In the genomic region with DNA sequence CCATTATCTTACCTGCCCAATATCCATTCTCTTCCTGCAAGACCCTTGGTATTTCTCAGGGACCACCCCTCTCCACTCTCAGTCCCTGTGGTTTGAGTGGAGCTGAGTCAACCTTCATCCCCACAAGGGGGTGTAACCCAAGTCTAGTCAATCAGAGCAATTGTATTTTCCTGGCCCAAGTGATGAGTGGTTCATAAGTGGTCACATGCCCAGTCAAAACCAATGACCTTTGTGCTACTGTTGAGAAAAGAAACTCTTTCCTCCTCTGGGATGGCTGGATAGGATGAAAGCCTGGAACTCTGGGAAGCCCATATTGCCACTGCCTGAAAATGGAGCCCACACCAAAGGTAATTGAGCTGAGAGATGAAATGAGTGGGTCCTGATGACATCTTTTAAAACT, we compare ENCODE assay signal across 25 cellular contexts.
DNase-seq lines count a peak whose midpoint lies in the region; ATAC-seq, FAIRE-seq and TF ChIP-seq lines count a peak whose summit lies in the region.
"Had no signal": no experiment of that assay in that cellular context is flagged by ENCODE, and none has a peak within 500 bp of the region (broad histone marks: within the 10 kb centered on the region; RNA-seq: fewer than 3 reads in every experiment).

No MANE protein-coding gene starts in this region.

- no peak overlapping the region for H3K18ac ChIP-seq in H9 (ENCODE audit: insufficient read length, low read depth, low read length)

- H3K9ac ChIP-seq in H9 (ENCODE audit: extremely low read depth, insufficient read length, low read length) = no peak overlapping the region
- H3K9ac ChIP-seq in OCI-LY3 (ENCODE audit: low read length) = no peak overlapping the region
- H3K9ac ChIP-seq in K562 (ENCODE audit: insufficient read depth in 1 of 2, low read depth in 2 of 2, low read length in 2 of 2) = no peak overlapping the region

- DNase-seq in H9 = no peak
- no peak for DNase-seq in K562 (ENCODE audit: extremely low read depth in 1 of 4, low spot score in 3 of 4)
- DNase-seq in urothelium cell line (ENCODE audit: low spot score) = no peak
- no peak for DNase-seq in NCI-H446 treated with DMSO at 0.1 percent for 48 hours (lab: John Stamatoyannopoulos, UW)
- no peak for DNase-seq in NCI-H1694 (lab: John Stamatoyannopoulos, UW)
- no peak for DNase-seq in islet precursor cell
- DNase-seq: CD8-positive, alpha-beta T cell; DMS 273 treated with DMSO at 0.1 percent for 48 hours; DND-41; HCEC 1CT; IMR-90; NCI-H1092; NCI-H1417 treated with DMSO at 0.1 percent for 48 hours; NCI-H187 treated with DMSO at 0.1 percent for 48 hours; NCI-H446; NCI-H526; NCI-H82; NK-92 treated with Interleukin-12 subunit alpha and Interleukin-12 subunit beta, amount 100 ng/mL, for 24 hours; SHP77 treated with DMSO at 0.1 percent for 48 hours had no signal

- in situ Hi-C loops in K562 (cut with MboI) = loop anchor here (25.0 kb wide), 1 partner anchor 102 kb away; no protein-coding TSS in a partner anchor

- no peak overlapping the region for H2BK5ac ChIP-seq in H9 (ENCODE audit: insufficient read length, low read length)

- H2AK5ac ChIP-seq in H9 (ENCODE audit: insufficient read length, low read length) = no peak overlapping the region

- ATAC-seq in K562 = no peak
- ATAC-seq: CD8-positive, alpha-beta T cell; GM23338 had no signal

- no peak overlapping the region; the same call in 1 of the 2 replicates for H2BK15ac ChIP-seq in H9 (ENCODE audit: low read depth, low read length)

- no peaks in the 10 kb centered on the region for H3K9me1 ChIP-seq in K562 (ENCODE audit: control insufficient read depth, insufficient read depth, low read length)

- no peak overlapping the region for H3K56ac ChIP-seq in H9 (ENCODE audit: insufficient read length, low read depth, low read length)

- CTCF ChIA-PET in K562 (lab: Yijun Ruan, JAX; ENCODE audit: low intra/inter-chr PET ratio) = interaction anchor here (0.7 kb wide), 1 partner anchor 116 kb away, joined by 3 read pairs; no protein-coding TSS in a partner anchor

- H3K79me2 ChIP-seq in H9 (ENCODE audit: insufficient read depth, low read length) = no peaks in the 10 kb centered on the region
- no peaks in the 10 kb centered on the region for H3K79me2 ChIP-seq in OCI-LY3 (ENCODE audit: low read length)
- no peaks in the 10 kb centered on the region for H3K79me2 ChIP-seq in K562 (ENCODE audit: control insufficient read depth, insufficient read depth, low read length)

- H3K27me3 Mint-ChIP-seq in H9 (ENCODE audit: low read depth) = no peaks in the 10 kb centered on the region

- H3K23me2 ChIP-seq in H9 (ENCODE audit: insufficient read length, low read depth, low read length, poor library complexity, severe bottlenecking) = no peaks in the 10 kb centered on the region

- H4K5ac ChIP-seq in H9 (ENCODE audit: insufficient read length, low read depth, low read length) = no peak overlapping the region

- H3K27me3 ChIP-seq in H9 (ENCODE audit: insufficient read depth, low read length) = no peaks in the 10 kb centered on the region; the same call in 1 of the 2 replicates
- H3K27me3 ChIP-seq in OCI-LY3 (ENCODE audit: low read depth, low read length) = peaks cover 41% of the 10 kb centered on the region
- peaks cover 26 to 27% of the 10 kb centered on the region in 2 experiments; a peak in 4 of 5 replicates for H3K27me3 ChIP-seq in K562 (ENCODE audit: control insufficient read depth in 2 of 2, insufficient read depth in 2 of 2, low read length in 2 of 2)

- H3K4me1 Mint-ChIP-seq in H9 = peaks cover 15 to 21% of the 10 kb centered on the region in 2 experiments

- no peak for TF ChIP-seq EP300 in K562 (IDR thresholded peaks at IDR 0.05; ENCODE audit: low read length)

- H3K36me3 ChIP-seq in OCI-LY3 (replicated peaks; ENCODE audit: low read depth, low read length) (no peaks in the 10 kb centered on the region), K562 (ENCODE audit: control insufficient read depth, insufficient read depth, low read length) (no peaks in the 10 kb centered on the region)

- H3K9me3 ChIP-seq in H9 (ENCODE audit: control insufficient read depth, low read depth, low read length) (no peaks in the 10 kb centered on the region), OCI-LY3 (ENCODE audit: insufficient read depth, low read length) (no peaks in the 10 kb centered on the region), K562 (replicated peaks; ENCODE audit: control insufficient read depth, insufficient read depth, low read depth, low read length) (no peaks in the 10 kb centered on the region)

- no peak overlapping the region for H4K8ac ChIP-seq in H9 (replicated peaks; ENCODE audit: insufficient read length, low read depth, low read length)

- intact Hi-C loops in K562 (cut with micrococcal nuclease) = no loop called here

- H4K20me1 ChIP-seq in H9 (ENCODE audit: control insufficient read depth, insufficient read depth, insufficient read length) = no peaks in the 10 kb centered on the region
- H4K20me1 ChIP-seq in OCI-LY3 (ENCODE audit: insufficient read depth, low read length) = no peaks in the 10 kb centered on the region
- H4K20me1 ChIP-seq in K562 (replicated peaks; ENCODE audit: control insufficient read depth, insufficient read depth, low read length) = no peaks in the 10 kb centered on the region

- H3K23ac ChIP-seq in H9 (ENCODE audit: insufficient read length, low read depth, low read length) = no peak overlapping the region

- no peak overlapping the region for H2AFZ ChIP-seq in H9 (ENCODE audit: low read length)
- no peak overlapping the region for H2AFZ ChIP-seq in OCI-LY3 (ENCODE audit: low read depth, low read length)
- no peak overlapping the region for H2AFZ ChIP-seq in K562 (ENCODE audit: low read depth, low read length)

- H3K27ac ChIP-seq in H9 (ENCODE audit: insufficient read length, low read depth, low read length) (no peak overlapping the region), OCI-LY3 (ENCODE audit: low read length) (no peak overlapping the region), K562 (ENCODE audit: extremely low read depth, low read depth, low read length) (no peak overlapping the region)
- H3K27ac ChIP-seq: C4-2B, SK-N-MC had no signal

- H3K4me1 ChIP-seq in H9 (ENCODE audit: insufficient read depth, low read length) (peaks cover 5% of the 10 kb centered on the region), OCI-LY3 (ENCODE audit: low read length) (peaks cover 15% of the 10 kb centered on the region), K562 (replicated peaks in 1 of 2; ENCODE audit: control insufficient read depth in 2 of 2, insufficient read depth in 2 of 2, low read length in 2 of 2) (no peaks in the 10 kb centered on the region)

- no peak overlapping the region for H3K4ac ChIP-seq in H9 (ENCODE audit: low read depth, low read length)

- POLR2A ChIA-PET in K562 (lab: Yijun Ruan, JAX) = interaction anchor here (0.8 kb wide), 1 partner anchor 96 kb away, joined by 3 read pairs; no protein-coding TSS in a partner anchor

- H3T11ph ChIP-seq in H9 (ENCODE audit: low read length) = no peak overlapping the region

- H3K9me3 Mint-ChIP-seq in H9 = no peaks in the 10 kb centered on the region
- H3K9me3 Mint-ChIP-seq: CD8-positive, alpha-beta T cell; GM23338 had no signal

- H3K4me2 ChIP-seq in H9 (ENCODE audit: insufficient read depth, insufficient read length, low read length) = no peak overlapping the region
- H3K4me2 ChIP-seq in OCI-LY3 (ENCODE audit: low read length) = no peak overlapping the region
- H3K4me2 ChIP-seq in K562 (ENCODE audit: insufficient read depth, low read length) = no peak overlapping the region
- H3K4me2 ChIP-seq: GM23338 had no signal

- H3K4me3 ChIP-seq in OCI-LY3 (ENCODE audit: low read length) (no peak overlapping the region), K562 (no peak overlapping the region)
- H3K4me3 ChIP-seq: GM23338, SK-N-MC had no signal

- TF ChIP-seq CTCF in H9 (conservative IDR thresholded peaks at IDR 0.05) (no peak), OCI-LY3 (IDR thresholded peaks at IDR 0.05; ENCODE audit: low read depth, low read length) (peak; percentile 20; the same call in 1 of the 2 replicates), K562 (IDR thresholded peaks at IDR 0.05 in 2 of 3, conservative IDR thresholded peaks at IDR 0.05 in 1 of 3; ENCODE audit: insufficient read depth in 2 of 3, low read depth in 1 of 3, low read length in 3 of 3) (no peak; a peak in 1 of 6 replicates)

- no peaks in the 10 kb centered on the region for H3K36me3 Mint-ChIP-seq in H9 (ENCODE audit: insufficient read depth in 1 of 3, low read depth in 3 of 3)
- H3K36me3 Mint-ChIP-seq: CD8-positive, alpha-beta T cell had no signal

- H2BK12ac ChIP-seq in H9 (ENCODE audit: insufficient read length, low read depth, low read length) = no peak overlapping the region

- H4K91ac ChIP-seq in H9 (ENCODE audit: insufficient read length, low read depth, low read length) = no peak overlapping the region

- no peaks in the 10 kb centered on the region for H3K79me1 ChIP-seq in H9 (ENCODE audit: insufficient read depth, low read depth, low read length, poor library complexity, severe bottlenecking)

- no peak for TF ChIP-seq POLR2A in K562 (conservative IDR thresholded peaks at IDR 0.05)

- no TSS peak for BruUV-seq in K562 (replicated peaks; lab: Mats Ljungman, UMichigan)

- no peak overlapping the region for H2BK20ac ChIP-seq in H9 (ENCODE audit: low read depth, low read length, poor library complexity, severe bottlenecking)

- H3K27ac Mint-ChIP-seq in H9 = no peak overlapping the region
- H3K27ac Mint-ChIP-seq: B cell; CD8-positive, alpha-beta T cell; GM23338 had no signal

- FAIRE-seq in K562 (lab: Jason Lieb, UNC) (no peak), urothelium cell line (lab: Jason Lieb, UNC) (peak; percentile 37)
- FAIRE-seq: GM18507 had no signal

- no peak overlapping the region for H3K4me3 Mint-ChIP-seq in H9
- H3K4me3 Mint-ChIP-seq: B cell; CD8-positive, alpha-beta T cell; GM23338 had no signal

- H3K14ac ChIP-seq in H9 (ENCODE audit: insufficient read depth, low read length) = 0 out of 2 replicates have a peak overlapping the region, but pooled peaks have one; percentile 21

- TF ChIP-seq RAD21 in K562 (CRISPR knock-in tag; conservative IDR thresholded peaks at IDR 0.05 in 1 of 2, IDR thresholded peaks at IDR 0.05 in 1 of 2) = peak in 1 of 2 experiments; percentile 21; a peak in 1 of 4 replicates

- H2BK120ac ChIP-seq in H9 (ENCODE audit: low read depth, low read length, poor library complexity, severe bottlenecking) = no peak overlapping the region

TF ChIP-seq in K562, 482 proteins besides CTCF, POLR2A, EP300 and RAD21 (continues in another document):
- TF ChIP-seq, protein P1, sequence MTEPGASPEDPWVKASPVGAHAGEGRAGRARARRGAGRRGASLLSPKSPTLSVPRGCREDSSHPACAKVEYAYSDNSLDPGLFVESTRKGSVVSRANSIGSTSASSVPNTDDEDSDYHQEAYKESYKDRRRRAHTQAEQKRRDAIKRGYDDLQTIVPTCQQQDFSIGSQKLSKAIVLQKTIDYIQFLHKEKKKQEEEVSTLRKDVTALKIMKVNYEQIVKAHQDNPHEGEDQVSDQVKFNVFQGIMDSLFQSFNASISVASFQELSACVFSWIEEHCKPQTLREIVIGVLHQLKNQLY (CRISPR knock-in tag; conservative IDR thresholded peaks at IDR 0.05) = no peak
- TF ChIP-seq ZNF445 (CRISPR knock-in tag; IDR thresholded peaks at IDR 0.05; ENCODE audit: low read depth) (no peak), CAMTA2 (CRISPR knock-in tag; conservative IDR thresholded peaks at IDR 0.05) (no peak)
